20 cellular contexts compared by ENCODE assay signal in the genomic region with DNA sequence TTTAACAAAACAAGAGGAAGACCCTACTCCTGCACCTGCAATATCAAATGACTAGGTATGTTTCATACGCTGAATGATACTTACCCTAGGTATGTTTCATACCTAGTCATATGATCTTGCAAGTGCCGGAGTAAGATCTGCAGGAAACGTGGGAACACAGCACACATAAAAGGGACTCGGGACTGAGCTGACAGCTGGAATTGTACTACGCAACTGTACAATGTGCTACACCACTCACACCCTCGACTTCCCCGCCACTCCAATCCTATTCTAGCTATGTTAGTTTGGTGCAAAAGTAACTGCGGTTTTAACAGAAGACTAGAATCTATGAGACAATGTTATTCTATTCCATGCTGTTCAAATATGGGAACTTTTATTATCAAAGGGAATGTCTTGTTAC. TPM values are rescaled to one million over a fixed set of nuclear protein-coding genes. Genes with fewer than 3 reads are reported as not detected.
DNase-seq lines count a peak whose midpoint lies in the region; ATAC-seq lines count a peak whose summit lies in the region.
"Had no signal": no experiment of that assay in that cellular context is flagged by ENCODE, and none has a peak within 500 bp of the region (broad histone marks: within the 10 kb centered on the region; RNA-seq: fewer than 3 reads in every experiment).

No MANE protein-coding gene starts in this region.

- H3K4me1 Mint-ChIP-seq in activated CD4-positive, alpha-beta memory T cell treated with anti-CD3 and anti-CD28 coated beads for 36 hours (ENCODE audit: low read depth): peaks cover 39% of the 10 kb centered on the region
- no peaks in the 10 kb centered on the region for H3K4me1 Mint-ChIP-seq in activated CD4-positive, alpha-beta memory T cell treated with anti-CD3 and anti-CD28 coated beads, Interleukin-2, amount 10 ng/mL, durations not matched to agents 7 days and 5 days
- peaks cover 35 to 75% (median 47%) of the 10 kb centered on the region in 4 donors for H3K4me1 Mint-ChIP-seq in CD4-positive, alpha-beta memory T cell
- peaks cover 28% of the 10 kb centered on the region for H3K4me1 Mint-ChIP-seq in activated naive CD8-positive, alpha-beta T cell treated with anti-CD3 and anti-CD28 coated beads for 36 hours
- H3K4me1 Mint-ChIP-seq in naive thymus-derived CD4-positive, alpha-beta T cell: peaks cover 7 to 89% (median 65%) of the 10 kb centered on the region in 7 donors

- no peaks in the 10 kb centered on the region for H3K27me3 Mint-ChIP-seq in activated CD4-positive, alpha-beta memory T cell treated with anti-CD3 and anti-CD28 coated beads for 36 hours
- H3K27me3 Mint-ChIP-seq in activated CD4-positive, alpha-beta memory T cell treated with anti-CD3 and anti-CD28 coated beads, Interleukin-2, amount 10 ng/mL, durations not matched to agents 7 days and 5 days: no peaks in the 10 kb centered on the region
- no peaks in the 10 kb centered on the region for H3K27me3 Mint-ChIP-seq in CD4-positive, alpha-beta memory T cell
- H3K27me3 Mint-ChIP-seq in activated naive CD8-positive, alpha-beta T cell treated with anti-CD3 and anti-CD28 coated beads for 36 hours: no peaks in the 10 kb centered on the region
- no peaks in the 10 kb centered on the region for H3K27me3 Mint-ChIP-seq in naive thymus-derived CD4-positive, alpha-beta T cell

- peak overlapping the region; percentile 29 for H3K27ac Mint-ChIP-seq in activated CD4-positive, alpha-beta memory T cell treated with anti-CD3 and anti-CD28 coated beads for 36 hours
- no peak overlapping the region for H3K27ac Mint-ChIP-seq in activated CD4-positive, alpha-beta memory T cell treated with anti-CD3 and anti-CD28 coated beads, Interleukin-2, amount 10 ng/mL, durations not matched to agents 7 days and 5 days
- H3K27ac Mint-ChIP-seq in CD4-positive, alpha-beta memory T cell: peak overlapping the region in 6 of 7 donors; percentile 30 to 75 (median 58)
- H3K27ac Mint-ChIP-seq in activated naive CD8-positive, alpha-beta T cell treated with anti-CD3 and anti-CD28 coated beads for 36 hours: peak overlapping the region; percentile 39
- H3K27ac Mint-ChIP-seq in naive thymus-derived CD4-positive, alpha-beta T cell: peak overlapping the region in 8 of 9 donors; percentile 69 to 90 (median 86)

- no peak overlapping the region for H3K4me3 ChIP-seq in CD4-positive, alpha-beta memory T cell (ENCODE audit: low read length in 2 of 2)
- H3K4me3 ChIP-seq in naive thymus-derived CD4-positive, alpha-beta T cell (ENCODE audit: low read length): no peak overlapping the region
- H3K4me3 ChIP-seq: BLaER1, PC-9 had no signal

- POLR2A ChIA-PET in activated CD4-positive, alpha-beta memory T cell treated with anti-CD3 and anti-CD28 coated beads for 36 hours (lab: Charles Lee): no interaction called here
- POLR2A ChIA-PET in activated CD4-positive, alpha-beta memory T cell treated with anti-CD3 and anti-CD28 coated beads, Interleukin-2, amount 10 ng/mL, durations not matched to agents 7 days and 5 days (lab: Charles Lee): interaction anchor here (0.9 to 1.0 kb wide), 3 partner anchors 15 to 35 kb away, joined by 3 read pairs; no protein-coding TSS in a partner anchor
- POLR2A ChIA-PET in CD4-positive, alpha-beta memory T cell (lab: Charles Lee; ENCODE audit: partially characterized antibody): interaction anchor here (0.9 to 1.4 kb wide), 2 partner anchors 20 to 22 kb away, joined by 3 read pairs; partner anchors contain the start of gene CRBN
- POLR2A ChIA-PET in naive thymus-derived CD4-positive, alpha-beta T cell (lab: Charles Lee): interaction anchor here (0.6 to 1.0 kb wide), 2 partner anchors 28 to 30 kb away, joined by 3 to 4 read pairs; no protein-coding TSS in a partner anchor

- peak; percentile 22 for ATAC-seq in naive thymus-derived CD4-positive, alpha-beta T cell

- no peak overlapping the region for H3K27ac ChIP-seq in CD4-positive, alpha-beta memory T cell (ENCODE audit: low read depth, low read length)
- no peak overlapping the region for H3K27ac ChIP-seq in naive thymus-derived CD4-positive, alpha-beta T cell (ENCODE audit: low read depth, low read length)
- H3K27ac ChIP-seq: BLaER1, KMS-11, PC-9 had no signal

- H3K27me3 ChIP-seq in CD4-positive, alpha-beta memory T cell (ENCODE audit: insufficient read depth, low read length): no peaks in the 10 kb centered on the region
- no peaks in the 10 kb centered on the region for H3K27me3 ChIP-seq in naive thymus-derived CD4-positive, alpha-beta T cell (ENCODE audit: control insufficient read depth in 2 of 2, insufficient read depth in 2 of 2, low read length in 2 of 2)
- H3K27me3 ChIP-seq: BLaER1 had no signal

- no peak overlapping the region for H3K4me3 Mint-ChIP-seq in activated CD4-positive, alpha-beta memory T cell treated with anti-CD3 and anti-CD28 coated beads for 36 hours
- H3K4me3 Mint-ChIP-seq in activated CD4-positive, alpha-beta memory T cell treated with anti-CD3 and anti-CD28 coated beads, Interleukin-2, amount 10 ng/mL, durations not matched to agents 7 days and 5 days: no peak overlapping the region
- H3K4me3 Mint-ChIP-seq in CD4-positive, alpha-beta memory T cell: no peak overlapping the region
- no peak overlapping the region for H3K4me3 Mint-ChIP-seq in activated naive CD8-positive, alpha-beta T cell treated with anti-CD3 and anti-CD28 coated beads for 36 hours
- H3K4me3 Mint-ChIP-seq in naive thymus-derived CD4-positive, alpha-beta T cell: peak overlapping the region in 2 of 10 donors; percentile 10 to 28

- no peaks in the 10 kb centered on the region for H3K9me3 ChIP-seq in CD4-positive, alpha-beta memory T cell (ENCODE audit: control insufficient read depth in 1 of 2, low read length in 2 of 2)
- no peaks in the 10 kb centered on the region for H3K9me3 ChIP-seq in naive thymus-derived CD4-positive, alpha-beta T cell (ENCODE audit: control insufficient read depth in 2 of 3, low read length in 3 of 3)
- H3K9me3 ChIP-seq: BLaER1 had no signal

- CTCF ChIA-PET in activated CD4-positive, alpha-beta memory T cell treated with anti-CD3 and anti-CD28 coated beads for 36 hours (lab: Charles Lee): no interaction called here
- CTCF ChIA-PET in activated CD4-positive, alpha-beta memory T cell treated with anti-CD3 and anti-CD28 coated beads, Interleukin-2, amount 10 ng/mL, durations not matched to agents 7 days and 5 days (lab: Charles Lee): interaction anchor here (1.0 to 2.9 kb wide), 2 partner anchors 13 to 43 kb away, joined by 3 to 11 read pairs; no protein-coding TSS in a partner anchor
- CTCF ChIA-PET in CD4-positive, alpha-beta memory T cell (lab: Charles Lee; ENCODE audit: partially characterized antibody): interaction anchor here (0.7 kb wide), 1 partner anchor 13 kb away, joined by 3 read pairs; no protein-coding TSS in a partner anchor
- CTCF ChIA-PET in naive thymus-derived CD4-positive, alpha-beta T cell (lab: Charles Lee): interaction anchor here (1.1 to 1.5 kb wide), 2 partner anchors 14 to 43 kb away, joined by 3 to 4 read pairs; no protein-coding TSS in a partner anchor

- peaks cover 53% of the 10 kb centered on the region for H3K36me3 Mint-ChIP-seq in activated CD4-positive, alpha-beta memory T cell treated with anti-CD3 and anti-CD28 coated beads for 36 hours
- peaks cover 74% of the 10 kb centered on the region for H3K36me3 Mint-ChIP-seq in activated CD4-positive, alpha-beta memory T cell treated with anti-CD3 and anti-CD28 coated beads, Interleukin-2, amount 10 ng/mL, durations not matched to agents 7 days and 5 days (ENCODE audit: low read depth)
- H3K36me3 Mint-ChIP-seq in CD4-positive, alpha-beta memory T cell: peaks cover 48 to 92% of the 10 kb centered on the region in 2 donors
- H3K36me3 Mint-ChIP-seq in activated naive CD8-positive, alpha-beta T cell treated with anti-CD3 and anti-CD28 coated beads for 36 hours: peaks cover 40% of the 10 kb centered on the region
- H3K36me3 Mint-ChIP-seq in naive thymus-derived CD4-positive, alpha-beta T cell: peaks cover 8 to 51% (median 42%) of the 10 kb centered on the region in 5 donors

- intact Hi-C loops in activated CD4-positive, alpha-beta memory T cell treated with anti-CD3 and anti-CD28 coated beads for 36 hours (cut with micrococcal nuclease): no loop called here
- intact Hi-C loops in CD4-positive, alpha-beta memory T cell (cut with micrococcal nuclease): no loop called here
- intact Hi-C loops in naive thymus-derived CD4-positive, alpha-beta T cell (cut with micrococcal nuclease): no loop called here

- H3K4me1 ChIP-seq in CD4-positive, alpha-beta memory T cell (ENCODE audit: insufficient read depth, low read length): peaks cover 16% of the 10 kb centered on the region
- peaks cover 0 to 4% of the 10 kb centered on the region in 2 donors for H3K4me1 ChIP-seq in naive thymus-derived CD4-positive, alpha-beta T cell (ENCODE audit: control insufficient read depth in 2 of 2, insufficient read depth in 2 of 2, low read length in 2 of 2)
- H3K4me1 ChIP-seq: BLaER1 had no signal

- H3K9me3 Mint-ChIP-seq in activated CD4-positive, alpha-beta memory T cell treated with anti-CD3 and anti-CD28 coated beads for 36 hours: peaks cover 8% of the 10 kb centered on the region
- H3K9me3 Mint-ChIP-seq in activated CD4-positive, alpha-beta memory T cell treated with anti-CD3 and anti-CD28 coated beads, Interleukin-2, amount 10 ng/mL, durations not matched to agents 7 days and 5 days: no peaks in the 10 kb centered on the region
- H3K9me3 Mint-ChIP-seq in CD4-positive, alpha-beta memory T cell: peaks cover 0 to 2% (median 0%) of the 10 kb centered on the region in 8 donors
- H3K9me3 Mint-ChIP-seq in activated naive CD8-positive, alpha-beta T cell treated with anti-CD3 and anti-CD28 coated beads for 36 hours: no peaks in the 10 kb centered on the region
- H3K9me3 Mint-ChIP-seq in naive thymus-derived CD4-positive, alpha-beta T cell: no peaks in the 10 kb centered on the region

- H3K36me3 ChIP-seq in CD4-positive, alpha-beta memory T cell (ENCODE audit: insufficient read depth, low read length): peaks cover 75% of the 10 kb centered on the region
- peaks cover 13 to 85% (median 38%) of the 10 kb centered on the region in 3 experiments for H3K36me3 ChIP-seq in naive thymus-derived CD4-positive, alpha-beta T cell (ENCODE audit: control insufficient read depth in 2 of 3, insufficient read depth in 3 of 3, low read length in 3 of 3)

- no peak for DNase-seq in activated CD4-positive, alpha-beta memory T cell treated with anti-CD3 and anti-CD28 coated beads for 36 hours
- DNase-seq in activated CD4-positive, alpha-beta memory T cell treated with anti-CD3 and anti-CD28 coated beads, Interleukin-2, amount 10 ng/mL, durations not matched to agents 7 days and 5 days: no peak
- DNase-seq in CD4-positive, alpha-beta memory T cell: no peak
- DNase-seq in activated naive CD8-positive, alpha-beta T cell treated with anti-CD3 and anti-CD28 coated beads for 36 hours: no peak
- DNase-seq in naive thymus-derived CD4-positive, alpha-beta T cell: no peak
- no peak for DNase-seq in NCI-H1436 (lab: John Stamatoyannopoulos, UW)
- no peak for DNase-seq in GM19240 (ENCODE audit: insufficient read length, low spot score)
- no peak for DNase-seq in HT-29 (ENCODE audit: low spot score)
- DNase-seq: 8988T, COR-L47, GOT3, NCI-H1048, NCI-H146, NCI-H2081, NCI-H2227 treated with DMSO at 0.1 percent for 48 hours, NCI-H524, PC-9 had no signal

RNA-seq across cellular contexts. Expression of gene CRBN, which starts 22.0 kb away (rescaled TPM):
- total RNA-seq in activated CD4-positive, alpha-beta memory T cell treated with anti-CD3 and anti-CD28 coated beads for 36 hours: 10 to 100 TPM; 40.4 to 45.4 TPM
- total RNA-seq in activated CD4-positive, alpha-beta memory T cell treated with anti-CD3 and anti-CD28 coated beads, Interleukin-2, amount 10 ng/mL, durations not matched to agents 7 days and 5 days: 10 to 100 TPM; 62.8 to 74.4 TPM
- total RNA-seq in CD4-positive, alpha-beta memory T cell: 100 to 1,000 TPM; 150 to 162 TPM
- 100 to 1,000 TPM; 194 to 235 TPM for polyA plus RNA-seq in CD4-positive, alpha-beta memory T cell
- total RNA-seq in activated naive CD8-positive, alpha-beta T cell treated with anti-CD3 and anti-CD28 coated beads for 36 hours: 10 to 100 TPM; 37.7 to 43.6 TPM
- 100 to 1,000 TPM in 4 of 5 experiments, 10 to 100 TPM in 1; 69.1 to 169 (median 134) TPM for total RNA-seq in naive thymus-derived CD4-positive, alpha-beta T cell
- polyA plus RNA-seq in naive thymus-derived CD4-positive, alpha-beta T cell: 100 to 1,000 TPM; 171 to 198 TPM
- total RNA-seq in HT-29 (2014; rRNA removed; shearing (Covaris generic)): 6.4 and 8.4 TPM in 2 replicates

RNA-seq across cellular contexts. Expression of gene TRNT1, which starts 30.7 kb away (rescaled TPM):
- 10 to 100 TPM; 51.5 to 53.6 TPM for total RNA-seq in activated CD4-positive, alpha-beta memory T cell treated with anti-CD3 and anti-CD28 coated beads for 36 hours
- 10 to 100 TPM; 29.5 to 32.4 TPM for total RNA-seq in activated CD4-positive, alpha-beta memory T cell treated with anti-CD3 and anti-CD28 coated beads, Interleukin-2, amount 10 ng/mL, durations not matched to agents 7 days and 5 days
- total RNA-seq in CD4-positive, alpha-beta memory T cell: 10 to 100 TPM; 44.7 to 44.8 TPM
- 10 to 100 TPM; 23.2 to 25.9 TPM for polyA plus RNA-seq in CD4-positive, alpha-beta memory T cell
- 10 to 100 TPM; 52.0 to 59.5 TPM for total RNA-seq in activated naive CD8-positive, alpha-beta T cell treated with anti-CD3 and anti-CD28 coated beads for 36 hours
- 10 to 100 TPM; 36.4 to 44.5 (median 38.8) TPM for total RNA-seq in naive thymus-derived CD4-positive, alpha-beta T cell
- 10 to 100 TPM; 22.7 to 26.9 TPM for polyA plus RNA-seq in naive thymus-derived CD4-positive, alpha-beta T cell
- total RNA-seq in HT-29 (2014; rRNA removed; shearing (Covaris generic)): 24.6 and 31.1 TPM in 2 replicates

RNA-seq across cellular contexts. Expression of gene IL5RA, which starts 47.3 kb away (rescaled TPM):
- total RNA-seq in activated CD4-positive, alpha-beta memory T cell treated with anti-CD3 and anti-CD28 coated beads for 36 hours: under 1 TPM; 0.15 to 0.74 TPM
- not detected for total RNA-seq in activated CD4-positive, alpha-beta memory T cell treated with anti-CD3 and anti-CD28 coated beads, Interleukin-2, amount 10 ng/mL, durations not matched to agents 7 days and 5 days
- under 1 TPM; 0.12 to 0.33 TPM for total RNA-seq in CD4-positive, alpha-beta memory T cell
- polyA plus RNA-seq in CD4-positive, alpha-beta memory T cell: 1 to 10 TPM in 1 of 2 donors, under 1 TPM in 1; 0.58 to 1.1 TPM
- not detected for total RNA-seq in activated naive CD8-positive, alpha-beta T cell treated with anti-CD3 and anti-CD28 coated beads for 36 hours
- 1 to 10 TPM in 2 of 5 experiments, not detected in 3; 1.1 to 8.7 TPM for total RNA-seq in naive thymus-derived CD4-positive, alpha-beta T cell
- not detected for polyA plus RNA-seq in naive thymus-derived CD4-positive, alpha-beta T cell
- not detected in 2 replicates for total RNA-seq in HT-29 (2014; rRNA removed; shearing (Covaris generic))
- total RNA-seq: M059J, PC-9 had no signal
